Comparison of ENCODE assay signal across 12 cellular contexts in the genomic region with DNA sequence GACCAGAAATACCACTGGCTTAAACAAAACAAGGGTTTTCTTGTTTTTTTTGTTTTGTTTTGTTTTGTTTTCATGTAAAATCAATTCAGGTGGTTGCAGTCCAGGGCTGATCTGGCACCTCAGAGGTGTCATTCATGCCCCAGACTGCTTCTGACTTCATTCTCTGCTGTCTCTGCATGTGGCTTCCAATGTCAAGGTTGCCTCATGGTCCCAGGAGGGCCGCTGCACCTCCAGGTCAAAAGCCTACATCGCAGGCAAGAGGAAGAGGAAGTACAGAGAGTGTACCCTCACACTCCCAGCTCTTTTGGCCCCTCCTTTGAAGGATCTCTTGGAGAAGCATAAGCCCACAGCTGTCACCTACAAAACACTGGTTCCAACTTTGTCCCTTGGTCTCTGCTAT. TPM values are rescaled to one million over a fixed set of nuclear protein-coding genes. Genes with fewer than 3 reads are reported as not detected.
DNase-seq lines count a peak whose midpoint lies in the region; ATAC-seq and TF ChIP-seq lines count a peak whose summit lies in the region.
"Had no signal": no experiment of that assay in that cellular context is flagged by ENCODE, and none has a peak within 500 bp of the region (broad histone marks: within the 10 kb centered on the region; RNA-seq: fewer than 3 reads in every experiment).

No MANE protein-coding gene starts in this region.

- peaks cover 9 to 12% (median 10%) of the 10 kb centered on the region in 3 donors for H3K36me3 Mint-ChIP-seq in naive thymus-derived CD8-positive, alpha-beta T cell

- no peak for TF ChIP-seq CTCF in omental fat pad (IDR thresholded peaks at IDR 0.05)

- peaks cover 21 to 47% (median 40%) of the 10 kb centered on the region in 4 donors for H3K4me1 Mint-ChIP-seq in naive thymus-derived CD8-positive, alpha-beta T cell

- in situ Hi-C loops in KBM-7 (cut with MboI; ENCODE audit: low pct_unique_long_range_greater_than_20kb, low sequenced_read_pairs): no loop called here

- H3K27me3 Mint-ChIP-seq in naive thymus-derived CD8-positive, alpha-beta T cell: no peaks in the 10 kb centered on the region

- ATAC-seq in naive thymus-derived CD8-positive, alpha-beta T cell: no peak
- ATAC-seq in GM21360 (IDR thresholded peaks at IDR 0.05; ENCODE audit: unreplicated experiment): no peak
- ATAC-seq in omental fat pad (ENCODE audit: low FRiP score): no peak

- no peaks in the 10 kb centered on the region for H3K9me3 Mint-ChIP-seq in naive thymus-derived CD8-positive, alpha-beta T cell

- peak overlapping the region; percentile 51 to 100 (median 98) for H3K4me3 Mint-ChIP-seq in naive thymus-derived CD8-positive, alpha-beta T cell

- peak; percentile 32 for DNase-seq in NCI-H82 (lab: John Stamatoyannopoulos, UW)
- no peak for DNase-seq in NCI-H82 treated with DMSO at 0.1 percent for 48 hours (lab: John Stamatoyannopoulos, UW; ENCODE audit: unreplicated experiment)
- peak; percentile 52 for DNase-seq in KBM-7
- DNase-seq in UCSD-AML1 (lab: John Stamatoyannopoulos, UW; ENCODE audit: unreplicated experiment): peak; percentile 33
- DNase-seq in naive thymus-derived CD8-positive, alpha-beta T cell: no peak
- no peak for DNase-seq in omental fat pad (ENCODE audit: low spot score)
- no peak for DNase-seq in NCI-H2196 (lab: John Stamatoyannopoulos, UW; ENCODE audit: unreplicated experiment)
- DNase-seq: NCI-H1105 treated with DMSO at 0.1 percent for 48 hours, psoas muscle, SJCRH30, substantia nigra had no signal

- POLR2A ChIA-PET in naive thymus-derived CD8-positive, alpha-beta T cell (lab: Charles Lee): interaction anchor here (1.4 kb wide), 1 partner anchor 137 kb away, joined by 4 read pairs; no protein-coding TSS in a partner anchor

- peak overlapping the region; percentile 78 to 100 (median 99) for H3K27ac Mint-ChIP-seq in naive thymus-derived CD8-positive, alpha-beta T cell

RNA-seq across cellular contexts. Expression of gene BTN3A1, which starts 1.4 kb away (rescaled TPM):
- total RNA-seq in naive thymus-derived CD8-positive, alpha-beta T cell: 100 to 1,000 TPM; 245 to 250 TPM
- polyA plus RNA-seq in naive thymus-derived CD8-positive, alpha-beta T cell: 10 to 100 TPM; 39.8 to 63.0 (median 47.3) TPM
- 10 to 100 TPM; 14.4 to 24.6 (median 17.7) TPM for total RNA-seq in omental fat pad

RNA-seq across cellular contexts. Expression of gene BTN2A2, which starts 17.7 kb away (rescaled TPM):
- total RNA-seq in naive thymus-derived CD8-positive, alpha-beta T cell: 10 to 100 TPM; 24.6 to 26.8 TPM
- 1 to 10 TPM; 2.3 to 5.8 (median 2.7) TPM for polyA plus RNA-seq in naive thymus-derived CD8-positive, alpha-beta T cell
- 10 to 100 TPM in 1 of 4 donors, 1 to 10 TPM in 3; 6.5 to 14.2 (median 7.4) TPM for total RNA-seq in omental fat pad

RNA-seq across cellular contexts. Expression of gene BTN3A2, which starts 35.6 kb away (rescaled TPM):
- total RNA-seq in naive thymus-derived CD8-positive, alpha-beta T cell: 100 to 1,000 TPM; 148 to 158 TPM
- 100 to 1,000 TPM; 119 to 160 (median 151) TPM for polyA plus RNA-seq in naive thymus-derived CD8-positive, alpha-beta T cell
- total RNA-seq in omental fat pad: 10 to 100 TPM; 15.7 to 39.7 (median 20.5) TPM

RNA-seq across cellular contexts. Expression of gene BTN3A3, which starts 39.7 kb away (rescaled TPM):
- total RNA-seq in naive thymus-derived CD8-positive, alpha-beta T cell: 100 to 1,000 TPM; 203 to 208 TPM
- polyA plus RNA-seq in naive thymus-derived CD8-positive, alpha-beta T cell: 10 to 100 TPM; 65.0 to 80.2 (median 79.3) TPM
- 10 to 100 TPM; 12.7 to 27.2 (median 18.0) TPM for total RNA-seq in omental fat pad

RNA-seq across cellular contexts. Expression of gene BTN2A1, which starts 57.1 kb away (rescaled TPM):
- total RNA-seq in naive thymus-derived CD8-positive, alpha-beta T cell: 10 to 100 TPM; 59.0 to 63.6 TPM
- polyA plus RNA-seq in naive thymus-derived CD8-positive, alpha-beta T cell: 10 to 100 TPM in 2 of 3 donors, 1 to 10 TPM in 1; 9.6 to 13.7 (median 11.6) TPM
- total RNA-seq in omental fat pad: 10 to 100 TPM; 10.2 to 29.2 (median 15.2) TPM

Comparison
In these comparisons a context has a peak if more than half of its experiments do, and no peak if none do; other contexts are left out.
1. DNase-seq: peak in NCI-H82 (single experiment), KBM-7 (single experiment) and UCSD-AML1 (single experiment); none in NCI-H82 treated with DMSO at 0.1 percent for 48 hours (single experiment), naive thymus-derived CD8-positive, alpha-beta T cell (0 of 10), omental fat pad (single experiment) and NCI-H2196 (single experiment).
2. RNA of gene BTN3A1, which starts 1.4 kb away (total RNA-seq): 245 to 250 TPM in naive thymus-derived CD8-positive, alpha-beta T cell; 14.4 to 24.6 TPM in omental fat pad; every median in the first group is over 4 times any median in the second.